Comparison of ENCODE assay signal across 2 cellular contexts in genomic region chr12:18935371-18935965, GRCh38.
TF ChIP-seq lines count a peak whose summit lies in the region.

No MANE protein-coding gene starts in this region.

TF ChIP-seq in WTC11, 78 proteins besides CTCF, POLR2A, EP300 and RAD21 (continued from another document):
- TF ChIP-seq ARID4B (CRISPR knock-in tag; IDR thresholded peaks at IDR 0.05; ENCODE audit: borderline replicate concordance), result no peak
- TF ChIP-seq RORB (CRISPR knock-in tag; IDR thresholded peaks at IDR 0.05), result no peak
- no peak for TF ChIP-seq ZNF416 (CRISPR knock-in tag; IDR thresholded peaks at IDR 0.05)
- TF ChIP-seq ZNF232 (CRISPR knock-in tag; IDR thresholded peaks at IDR 0.05), result no peak
- TF ChIP-seq ZNF138 (CRISPR knock-in tag; conservative IDR thresholded peaks at IDR 0.05), result no peak
- TF ChIP-seq, protein P1, sequence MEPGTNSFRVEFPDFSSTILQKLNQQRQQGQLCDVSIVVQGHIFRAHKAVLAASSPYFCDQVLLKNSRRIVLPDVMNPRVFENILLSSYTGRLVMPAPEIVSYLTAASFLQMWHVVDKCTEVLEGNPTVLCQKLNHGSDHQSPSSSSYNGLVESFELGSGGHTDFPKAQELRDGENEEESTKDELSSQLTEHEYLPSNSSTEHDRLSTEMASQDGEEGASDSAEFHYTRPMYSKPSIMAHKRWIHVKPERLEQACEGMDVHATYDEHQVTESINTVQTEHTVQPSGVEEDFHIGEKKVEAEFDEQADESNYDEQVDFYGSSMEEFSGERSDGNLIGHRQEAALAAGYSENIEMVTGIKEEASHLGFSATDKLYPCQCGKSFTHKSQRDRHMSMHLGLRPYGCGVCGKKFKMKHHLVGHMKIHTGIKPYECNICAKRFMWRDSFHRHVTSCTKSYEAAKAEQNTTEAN (CRISPR knock-in tag; IDR thresholded peaks at IDR 0.05), result no peak
- TF ChIP-seq, protein P2, sequence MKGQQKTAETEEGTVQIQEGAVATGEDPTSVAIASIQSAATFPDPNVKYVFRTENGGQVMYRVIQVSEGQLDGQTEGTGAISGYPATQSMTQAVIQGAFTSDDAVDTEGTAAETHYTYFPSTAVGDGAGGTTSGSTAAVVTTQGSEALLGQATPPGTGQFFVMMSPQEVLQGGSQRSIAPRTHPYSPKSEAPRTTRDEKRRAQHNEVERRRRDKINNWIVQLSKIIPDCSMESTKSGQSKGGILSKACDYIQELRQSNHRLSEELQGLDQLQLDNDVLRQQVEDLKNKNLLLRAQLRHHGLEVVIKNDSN (CRISPR knock-in tag; IDR thresholded peaks at IDR 0.05), result no peak
- no peak for TF ChIP-seq MAX (CRISPR knock-in tag; IDR thresholded peaks at IDR 0.05)
- TF ChIP-seq TCF7 (CRISPR knock-in tag; IDR thresholded peaks at IDR 0.05; ENCODE audit: low read depth), result no peak
- TF ChIP-seq GRHL2 (CRISPR knock-in tag; IDR thresholded peaks at IDR 0.05; ENCODE audit: insufficient replicate concordance, severe bottlenecking), result no peak
- TF ChIP-seq NFATC4 (CRISPR knock-in tag; IDR thresholded peaks at IDR 0.05), result no peak
- no peak for TF ChIP-seq TEAD1 (CRISPR knock-in tag; IDR thresholded peaks at IDR 0.05)
- TF ChIP-seq RELA (CRISPR knock-in tag; IDR thresholded peaks at IDR 0.05; ENCODE audit: borderline replicate concordance), result no peak
- TF ChIP-seq ESRRA (CRISPR knock-in tag; IDR thresholded peaks at IDR 0.05; ENCODE audit: borderline replicate concordance), result no peak
- TF ChIP-seq NR1H2 (CRISPR knock-in tag; IDR thresholded peaks at IDR 0.05), result no peak
- no peak for TF ChIP-seq JUN (CRISPR knock-in tag; IDR thresholded peaks at IDR 0.05)
TF ChIP-seq in WTC11: peak in this region for 0.

TF ChIP-seq in H1, 55 proteins besides CTCF, POLR2A, EP300 and RAD21 (continued from another document):
- TF ChIP-seq NANOG (IDR thresholded peaks at IDR 0.05; ENCODE audit: insufficient read depth, low read depth, low read length, poor library complexity, severe bottlenecking) (no peak), POU5F1 (IDR thresholded peaks at IDR 0.05; ENCODE audit: low read depth, low read length) (no peak), BACH1 (IDR thresholded peaks at IDR 0.05; ENCODE audit: low read length) (no peak), RFX5 (IDR thresholded peaks at IDR 0.05; ENCODE audit: borderline replicate concordance, low read depth, low read length) (no peak), SAP30 (IDR thresholded peaks at IDR 0.05; ENCODE audit: insufficient read depth, insufficient replicate concordance, low read length) (no peak), SIRT6 (IDR thresholded peaks at IDR 0.05; ENCODE audit: low read length) (no peak), KDM1A (IDR thresholded peaks at IDR 0.05; ENCODE audit: borderline replicate concordance, low read length) (no peak)
TF ChIP-seq in H1: peak in this region for 0.
